Comparison of ENCODE assay signal across 7 cellular contexts in the genomic region with DNA sequence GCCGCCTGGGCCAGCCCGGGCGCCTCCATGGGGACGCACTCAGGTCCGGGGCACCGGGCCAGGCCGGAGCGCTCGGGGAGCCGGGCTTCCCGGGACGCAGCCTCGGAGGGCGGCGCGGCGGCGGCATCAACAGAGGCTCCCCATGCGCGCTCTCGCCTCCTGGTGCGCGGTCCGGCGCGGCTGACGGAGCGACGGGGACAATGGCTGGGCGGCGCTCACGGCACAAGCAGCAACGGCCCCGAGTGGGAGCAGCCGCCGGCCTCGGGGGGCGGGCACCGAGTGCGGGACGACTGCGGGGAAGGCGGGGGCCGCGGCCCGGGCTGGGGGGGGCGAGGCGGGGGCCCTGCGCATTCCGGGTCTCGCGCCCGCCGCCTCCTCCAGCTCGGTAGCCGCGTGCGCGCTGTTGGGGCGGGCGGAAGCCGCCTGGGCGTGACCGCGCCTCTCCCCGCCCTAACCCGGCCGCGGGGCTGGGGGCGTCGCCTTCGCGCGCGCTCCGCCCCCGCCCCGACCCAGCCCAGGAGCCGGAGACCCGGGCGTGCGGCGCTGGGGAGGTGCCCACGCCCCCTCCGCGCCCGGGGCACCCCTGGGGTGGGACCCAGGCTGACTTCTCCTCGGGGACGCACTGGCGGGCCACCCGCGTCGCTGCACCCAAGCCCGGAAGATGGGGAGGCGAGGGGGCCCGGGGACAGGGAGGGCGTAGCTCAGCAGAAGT. TPM values are rescaled to one million over a fixed set of nuclear protein-coding genes. Genes with fewer than 3 reads are reported as not detected.
A peak's percentile ranks its signal among the peaks of the same experiment; 100 is the strongest.
DNase-seq lines count a peak whose midpoint lies in the region; ATAC-seq and TF ChIP-seq lines count a peak whose summit lies in the region.

Gene PRKX, minus strand, starts transcription at position 425 of the 712 bp plus-strand sequence. Its CDS starts 396 bp downstream, at position 29.

- peaks cover 15% of the 10 kb centered on the region for H3K4me1 Mint-ChIP-seq in mesothelial cell of epicardium

- H3K9me3 Mint-ChIP-seq in mesothelial cell of epicardium = peaks cover 4% of the 10 kb centered on the region

- peak within 1 kb of the TSS; percentile 71 for H3K27ac Mint-ChIP-seq in mesothelial cell of epicardium

- ATAC-seq in GM18508 (IDR thresholded peaks at IDR 0.05; ENCODE audit: insufficient read depth, unreplicated experiment) (peak; percentile 44), HG02610 (IDR thresholded peaks at IDR 0.05; ENCODE audit: unreplicated experiment) (peak; percentile 86)

- H3K27me3 Mint-ChIP-seq in mesothelial cell of epicardium (ENCODE audit: low read depth) = no peaks in the 10 kb centered on the region

- no peak for TF ChIP-seq CTCF in mesothelial cell of epicardium (IDR thresholded peaks at IDR 0.05; ENCODE audit: unreplicated experiment)

- H3K4me3 Mint-ChIP-seq in mesothelial cell of epicardium = peak within 1 kb of the TSS; percentile 89

- DNase-seq in NCI-H1105 treated with DMSO at 0.1 percent for 48 hours (lab: John Stamatoyannopoulos, UW) (peak; percentile 21), mesothelial cell of epicardium (ENCODE audit: low spot score in 2 of 2, unreplicated experiment in 2 of 2) (peak; percentile 57 to 74)
- peak; percentile 57 to 63 for DNase-seq in activated CD4-positive, alpha-beta T cell treated with anti-CD3 and anti-CD28 coated beads, Interleukin-2, amount 50 U/mL, for 48 hours
- peak; percentile 76 for DNase-seq in effector CD4-positive, alpha-beta T cell
- DNase-seq in stimulated activated CD8-positive, alpha-beta memory T cell treated with anti-CD3 and anti-CD28 coated beads, Interleukin-2, amount 100 ng/mL, for 1 hour (ENCODE audit: low read depth in 2 of 2) = peak; percentile 57 to 59

- H3K36me3 Mint-ChIP-seq in mesothelial cell of epicardium = no peaks in the 10 kb centered on the region

RNA-seq across cellular contexts. Expression of gene PRKX, which starts in this region (rescaled TPM):
- 57.3 to 59.3 TPM (median 58.8 TPM) in 3 replicates for total RNA-seq in mesothelial cell of epicardium

Comparison
In these comparisons a context has a peak if more than half of its experiments do, and no peak if none do; other contexts are left out.
1. Peak in every context shown above with its lines: DNase-seq and ATAC-seq.
2. DNase-seq: peak in every context shown above with its lines; median percentile 76 in effector CD4-positive, alpha-beta T cell; 66 in mesothelial cell of epicardium; 60 in activated CD4-positive, alpha-beta T cell treated with anti-CD3 and anti-CD28 coated beads, Interleukin-2, amount 50 U/mL, for 48 hours; 58 in stimulated activated CD8-positive, alpha-beta memory T cell treated with anti-CD3 and anti-CD28 coated beads, Interleukin-2, amount 100 ng/mL, for 1 hour; 21 in NCI-H1105 treated with DMSO at 0.1 percent for 48 hours.